ENCODE assay signal across 9 cellular contexts in genomic region chr16:55842369-55843104, GRCh38. TPM values are rescaled to one million over a fixed set of nuclear protein-coding genes. Genes with fewer than 3 reads are reported as not detected.
A peak's percentile ranks its signal among the peaks of the same experiment; 100 is the strongest.
DNase-seq lines count a peak whose midpoint lies in the region; ATAC-seq and TF ChIP-seq lines count a peak whose summit lies in the region.
"Had no signal": no experiment of that assay in that cellular context is flagged by ENCODE, and none has a peak within 500 bp of the region (broad histone marks: within the 10 kb centered on the region; RNA-seq: fewer than 3 reads in every experiment).

No MANE protein-coding gene starts in this region.

- dilution Hi-C loops in mammary epithelial cell (cut with HindIII; ENCODE audit: low sequenced_read_pairs) = loop anchor here (25.0 kb wide), 3 partner anchors 105 to 380 kb away; no protein-coding TSS in a partner anchor

- H3K27ac ChIP-seq in HEK293 (ENCODE audit: extremely low read depth, low read depth, low read length) (no peak overlapping the region), mammary epithelial cell (ENCODE audit: insufficient read depth, low read depth, low read length) (no peak overlapping the region), upper lobe of left lung (no peak overlapping the region)

- CTCF ChIA-PET in HEK293 (lab: Yijun Ruan, JAX) = interaction anchor here (0.6 to 3.5 kb wide), 14 partner anchors 12 to 1875 kb away, joined by 3 to 50 read pairs (median 4); no protein-coding TSS in a partner anchor
- CTCF ChIA-PET in mammary epithelial cell (lab: Charles Lee; ENCODE audit: low non-redundant PET) = no interaction called here

- in situ Hi-C loops in mammary epithelial cell (cut with MboI; ENCODE audit: low sequenced_read_pairs in 2 of 2) = loop anchor here (5.0 to 10.0 kb wide), 3 partner anchors 130 to 378 kb away; no protein-coding TSS in a partner anchor

- 45% methylated on average over 10 of the region's 11 CpGs for WGBS in mammary epithelial cell (ENCODE audit: low coverage, missing lambda C conversion rate)
- WGBS in upper lobe of left lung, 2 donors = 47 to 48% methylated on average over 11 of the region's 11 CpGs

- peak; percentile 42; the same call in 1 of the 2 replicates for TF ChIP-seq CTCF in HEK293 (tag by site-specific recombination; IDR thresholded peaks at IDR 0.05)
- peak; percentile 51 to 68 for TF ChIP-seq CTCF in mammary epithelial cell (conservative IDR thresholded peaks at IDR 0.05 in 1 of 2, IDR thresholded peaks at IDR 0.05 in 1 of 2; ENCODE audit: extremely low read depth in 1 of 2, insufficient read depth in 1 of 2, low read depth in 1 of 2, low read length in 2 of 2)
- TF ChIP-seq CTCF in upper lobe of left lung (IDR thresholded peaks at IDR 0.05) = peak; percentile 43 to 76 (median 70)
- peak in 1 of 3 donors; percentile 18 for TF ChIP-seq CTCF in omental fat pad (IDR thresholded peaks at IDR 0.05)

- no peak for TF ChIP-seq POLR2A in upper lobe of left lung (IDR thresholded peaks at IDR 0.05)

- no peak for TF ChIP-seq EP300 in upper lobe of left lung (IDR thresholded peaks at IDR 0.05)

- DNase-seq in NCI-H2107 treated with DMSO at 0.1 percent for 48 hours (lab: John Stamatoyannopoulos, UW; ENCODE audit: unreplicated experiment) = peak; percentile 52
- no peak for DNase-seq in NCI-H2107 (lab: John Stamatoyannopoulos, UW)
- peak; percentile 28 to 74 for DNase-seq in NOMO-1 (lab: John Stamatoyannopoulos, UW; ENCODE audit: unreplicated experiment in 2 of 2)
- peak; percentile 16 for DNase-seq in mammary epithelial cell
- peak; percentile 26 for DNase-seq in kidney glomerular epithelial cell (lab: John Stamatoyannopoulos, UW)
- peak in 1 of 2 donors; percentile 8 for DNase-seq in upper lobe of left lung
- no peak for DNase-seq in omental fat pad (ENCODE audit: low spot score)

- H3K9me3 ChIP-seq in HEK293 (ENCODE audit: control insufficient read depth, insufficient read depth, low read depth, low read length) (no peaks in the 10 kb centered on the region), mammary epithelial cell (replicated peaks; ENCODE audit: insufficient read depth, low read length) (no peaks in the 10 kb centered on the region), upper lobe of left lung (no peaks in the 10 kb centered on the region)

- ATAC-seq in upper lobe of left lung (ENCODE audit: low FRiP score in 2 of 2) = peak in 1 of 2 donors; percentile 77
- no peak for ATAC-seq in omental fat pad (ENCODE audit: low FRiP score)

- intact Hi-C loops in mammary epithelial cell (cut with micrococcal nuclease) = loop anchor here (1.0 to 10.0 kb wide), 4 partner anchors 130 to 378 kb away; no protein-coding TSS in a partner anchor

- H3K27me3 ChIP-seq in mammary epithelial cell (ENCODE audit: insufficient read depth, low read length) (peaks cover 2% of the 10 kb centered on the region), upper lobe of left lung (no peaks in the 10 kb centered on the region)

- H2AFZ ChIP-seq in mammary epithelial cell (ENCODE audit: low read depth, low read length) = no peak overlapping the region

- H3K9ac ChIP-seq in mammary epithelial cell (ENCODE audit: insufficient read depth, low read length) = no peak overlapping the region

- H3K4me2 ChIP-seq in mammary epithelial cell (ENCODE audit: insufficient read depth, low read depth, low read length) = no peak overlapping the region

- H4K20me1 ChIP-seq in mammary epithelial cell (ENCODE audit: insufficient read depth, low read length) = no peaks in the 10 kb centered on the region

- no peaks in the 10 kb centered on the region for H3K4me1 ChIP-seq in HEK293 (ENCODE audit: control insufficient read depth, insufficient read depth, low read length)
- H3K4me1 ChIP-seq in mammary epithelial cell (ENCODE audit: insufficient read depth, low read length) = no peaks in the 10 kb centered on the region
- H3K4me1 ChIP-seq in upper lobe of left lung = no peaks in the 10 kb centered on the region

- POLR2A ChIA-PET in HEK293 (lab: Yijun Ruan, JAX) = no interaction called here

- no TSS peak for BruUV-seq in mammary epithelial cell (replicated peaks; lab: Mats Ljungman, UMichigan)

- H3K36me3 ChIP-seq in HEK293 (ENCODE audit: control insufficient read depth in 2 of 2, insufficient read depth in 1 of 2, low read length in 2 of 2) (no peaks in the 10 kb centered on the region), mammary epithelial cell (ENCODE audit: insufficient read depth, low read length) (no peaks in the 10 kb centered on the region), upper lobe of left lung (no peaks in the 10 kb centered on the region)

- H3K79me2 ChIP-seq in mammary epithelial cell (ENCODE audit: insufficient read depth, low read length) = no peaks in the 10 kb centered on the region

- H3K4me3 ChIP-seq in HEK293 (ENCODE audit: low read depth, low read length) (no peak overlapping the region), mammary epithelial cell (replicated peaks in 1 of 3; ENCODE audit: insufficient read depth in 1 of 3, low read depth in 2 of 3, low read length in 3 of 3) (no peak overlapping the region), upper lobe of left lung (no peak overlapping the region)

TF ChIP-seq in HEK293, 187 proteins besides CTCF, POLR2A, EP300 and RAD21 (continues in another document):
- TF ChIP-seq, protein P1, sequence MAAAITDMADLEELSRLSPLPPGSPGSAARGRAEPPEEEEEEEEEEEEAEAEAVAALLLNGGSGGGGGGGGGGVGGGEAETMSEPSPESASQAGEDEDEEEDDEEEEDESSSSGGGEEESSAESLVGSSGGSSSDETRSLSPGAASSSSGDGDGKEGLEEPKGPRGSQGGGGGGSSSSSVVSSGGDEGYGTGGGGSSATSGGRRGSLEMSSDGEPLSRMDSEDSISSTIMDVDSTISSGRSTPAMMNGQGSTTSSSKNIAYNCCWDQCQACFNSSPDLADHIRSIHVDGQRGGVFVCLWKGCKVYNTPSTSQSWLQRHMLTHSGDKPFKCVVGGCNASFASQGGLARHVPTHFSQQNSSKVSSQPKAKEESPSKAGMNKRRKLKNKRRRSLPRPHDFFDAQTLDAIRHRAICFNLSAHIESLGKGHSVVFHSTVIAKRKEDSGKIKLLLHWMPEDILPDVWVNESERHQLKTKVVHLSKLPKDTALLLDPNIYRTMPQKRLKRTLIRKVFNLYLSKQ (tag by site-specific recombination; IDR thresholded peaks at IDR 0.05; ENCODE audit: borderline replicate concordance) = no peak
- TF ChIP-seq SCRT2 (tag by site-specific recombination; IDR thresholded peaks at IDR 0.05) = no peak
- no peak for TF ChIP-seq FEZF1 (tag by site-specific recombination; IDR thresholded peaks at IDR 0.05)
- TF ChIP-seq PRDM10 (tag by site-specific recombination; IDR thresholded peaks at IDR 0.05) = no peak
- TF ChIP-seq, protein P2, sequence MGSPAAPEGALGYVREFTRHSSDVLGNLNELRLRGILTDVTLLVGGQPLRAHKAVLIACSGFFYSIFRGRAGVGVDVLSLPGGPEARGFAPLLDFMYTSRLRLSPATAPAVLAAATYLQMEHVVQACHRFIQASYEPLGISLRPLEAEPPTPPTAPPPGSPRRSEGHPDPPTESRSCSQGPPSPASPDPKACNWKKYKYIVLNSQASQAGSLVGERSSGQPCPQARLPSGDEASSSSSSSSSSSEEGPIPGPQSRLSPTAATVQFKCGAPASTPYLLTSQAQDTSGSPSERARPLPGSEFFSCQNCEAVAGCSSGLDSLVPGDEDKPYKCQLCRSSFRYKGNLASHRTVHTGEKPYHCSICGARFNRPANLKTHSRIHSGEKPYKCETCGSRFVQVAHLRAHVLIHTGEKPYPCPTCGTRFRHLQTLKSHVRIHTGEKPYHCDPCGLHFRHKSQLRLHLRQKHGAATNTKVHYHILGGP (tag by site-specific recombination; IDR thresholded peaks at IDR 0.05) = no peak
- 0 out of 2 replicates have a peak, but pooled peaks have one; percentile 23 for TF ChIP-seq ZNF366 (tag by site-specific recombination; conservative IDR thresholded peaks at IDR 0.05)
- peak; percentile 74 for TF ChIP-seq ZNF654 (tag by site-specific recombination; IDR thresholded peaks at IDR 0.05; ENCODE audit: low read depth)
- no peak for TF ChIP-seq ZNF37A (tag by site-specific recombination; IDR thresholded peaks at IDR 0.05)
- TF ChIP-seq ZNF707 (tag by site-specific recombination; IDR thresholded peaks at IDR 0.05) = no peak
- TF ChIP-seq ZNF19 (tag by site-specific recombination; IDR thresholded peaks at IDR 0.05; ENCODE audit: low read depth) = no peak
- TF ChIP-seq ZNF626 (tag by site-specific recombination; IDR thresholded peaks at IDR 0.05) = no peak
- no peak for TF ChIP-seq GLIS1 (tag by site-specific recombination; IDR thresholded peaks at IDR 0.05)
- TF ChIP-seq ZNF843 (tag by site-specific recombination; IDR thresholded peaks at IDR 0.05) = no peak
- no peak for TF ChIP-seq ZNF23 (tag by site-specific recombination; IDR thresholded peaks at IDR 0.05; ENCODE audit: borderline replicate concordance)

RNA-seq across cellular contexts. Expression of gene CES1, which starts 9.6 kb away (rescaled TPM):
- under 1 TPM in 1 of 2 donors, not detected in 1; 0.50 TPM for total RNA-seq in mammary epithelial cell
- polyA plus RNA-seq in mammary epithelial cell = 0.07 TPM
- not detected for polyA minus RNA-seq in mammary epithelial cell
- total RNA-seq in upper lobe of left lung = 100 to 1,000 TPM; 110 to 224 (median 187) TPM
- total RNA-seq in omental fat pad = 100 to 1,000 TPM in 2 of 4 donors, 10 to 100 TPM in 1, 1 to 10 TPM in 1; 4.9 to 166 (median 107) TPM

RNA-seq across cellular contexts. Expression of gene CES5A, which starts 32.6 kb away (rescaled TPM):
- total RNA-seq in mammary epithelial cell = not detected
- not detected for polyA plus RNA-seq in mammary epithelial cell
- polyA minus RNA-seq in mammary epithelial cell = not detected
- total RNA-seq in upper lobe of left lung = not detected
- total RNA-seq in omental fat pad = not detected
- total RNA-seq: CD8-positive, alpha-beta memory T cell had no signal
- polyA plus RNA-seq: CD8-positive, alpha-beta memory T cell had no signal

Comparison
In these comparisons a context has a peak if more than half of its experiments do, and no peak if none do; other contexts are left out.
1. DNase-seq: peak in NCI-H2107 treated with DMSO at 0.1 percent for 48 hours (single experiment), NOMO-1 (2 of 2), mammary epithelial cell (single experiment) and kidney glomerular epithelial cell (single experiment); none in NCI-H2107 (single experiment) and omental fat pad (single experiment).